In the genomic region with DNA sequence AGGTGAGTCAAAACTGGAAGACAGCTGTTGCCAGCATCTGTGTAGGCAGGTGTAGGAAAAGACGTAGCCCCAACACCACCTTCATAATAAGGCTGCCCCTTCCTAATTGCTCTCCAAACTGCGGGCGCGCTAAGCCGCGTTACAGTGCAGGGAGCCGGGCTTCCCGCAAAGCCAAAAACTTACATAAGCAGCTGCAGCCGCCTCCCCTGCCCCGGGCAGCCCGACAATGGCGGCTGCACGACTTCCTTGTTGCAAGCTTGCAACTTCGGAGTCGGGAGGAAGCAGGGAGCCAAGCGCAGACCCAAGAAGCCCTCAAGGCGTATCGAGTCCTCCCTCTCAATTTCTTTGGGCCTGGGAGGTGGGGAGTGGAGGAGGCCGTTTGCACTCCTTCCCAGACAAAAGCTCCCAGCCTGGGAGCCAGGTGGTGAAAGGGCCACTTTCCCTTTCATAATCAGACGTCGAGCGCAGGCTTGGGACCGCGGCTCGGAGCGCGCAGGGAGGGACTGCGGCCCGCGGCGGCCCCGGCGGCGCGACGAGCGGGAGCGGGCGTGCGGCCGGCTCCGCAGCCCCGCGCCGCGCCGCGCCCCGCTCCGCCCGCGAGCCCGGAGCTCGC, we compare ENCODE assay signal across 8 cellular contexts. TPM values are rescaled to one million over a fixed set of nuclear protein-coding genes. Genes with fewer than 3 reads are reported as not detected.
A peak's percentile ranks its signal among the peaks of the same experiment; 100 is the strongest.
DNase-seq lines count a peak whose midpoint lies in the region; ATAC-seq and TF ChIP-seq lines count a peak whose summit lies in the region.

No MANE protein-coding gene starts in this region.

- H3K9me3 ChIP-seq in endodermal cell (ENCODE audit: control insufficient read depth, low read length) (no peaks in the 10 kb centered on the region), mucosa of rectum (ENCODE audit: control insufficient read depth in 2 of 2, low read length in 2 of 2) (no peaks in the 10 kb centered on the region)

- WGBS in endodermal cell (ENCODE audit: insufficient coverage in 1 of 2, insufficient read length in 1 of 2), 2 experiments, result 0% methylated on average over 6 to 54 of the region's 54 CpGs

- DNase-seq in NCI-H748 treated with DMSO at 0.1 percent for 48 hours (lab: John Stamatoyannopoulos, UW) (peak; percentile 17), endodermal cell (peak; percentile 83)
- peak; percentile 25 to 31 for DNase-seq in activated CD8-positive, alpha-beta memory T cell treated with anti-CD3 and anti-CD28 coated beads for 4 hours (ENCODE audit: low read depth in 2 of 2)
- DNase-seq in stimulated activated CD8-positive, alpha-beta memory T cell treated with anti-CD3 and anti-CD28 coated beads, Interleukin-7, amount 100 ng/mL, for 4 hours (ENCODE audit: low read depth in 2 of 2), result peak; percentile 11 to 50

- peaks cover 20% of the 10 kb centered on the region for H3K36me3 Mint-ChIP-seq in endodermal cell (ENCODE audit: low read depth)

- H3K4me1 ChIP-seq in endodermal cell (ENCODE audit: control insufficient read depth, insufficient read depth, low read length), result peaks cover 3% of the 10 kb centered on the region
- H3K4me1 ChIP-seq in mucosa of rectum (ENCODE audit: control insufficient read depth in 2 of 2, insufficient read depth in 2 of 2, low read length in 2 of 2), result peaks cover 8 to 12% of the 10 kb centered on the region in 2 donors

- H3K27ac Mint-ChIP-seq in endodermal cell, result peak overlapping the region; percentile 82

- TF ChIP-seq CTCF in 22Rv1 (IDR thresholded peaks at IDR 0.05), result no peak
- TF ChIP-seq CTCF in endodermal cell (conservative IDR thresholded peaks at IDR 0.05), result no peak

- H3K27me3 ChIP-seq in endodermal cell (ENCODE audit: control insufficient read depth, insufficient read depth, low read length, poor library complexity, severe bottlenecking) (peaks cover 17% of the 10 kb centered on the region), mucosa of rectum (ENCODE audit: control insufficient read depth in 2 of 2, insufficient read depth in 2 of 2, low read length in 2 of 2) (peaks cover 0 to 4% of the 10 kb centered on the region in 2 donors)

- H3K36me3 ChIP-seq in endodermal cell (ENCODE audit: control insufficient read depth, insufficient read depth, low read length) (peaks cover 30% of the 10 kb centered on the region), mucosa of rectum (ENCODE audit: control insufficient read depth in 2 of 2, insufficient read depth in 2 of 2, low read length in 2 of 2) (peaks cover 13 to 23% of the 10 kb centered on the region in 2 donors)

- H3K27ac ChIP-seq in 22Rv1 (peak overlapping the region; percentile 99), endodermal cell (ENCODE audit: low read depth, low read length) (peak overlapping the region; percentile 78), mucosa of rectum (ENCODE audit: low read depth in 2 of 2, low read length in 2 of 2) (peak overlapping the region; percentile 95 to 96)

- H3K4me3 Mint-ChIP-seq in endodermal cell, result peak overlapping the region; percentile 79

- H3K9ac ChIP-seq in endodermal cell (ENCODE audit: extremely low read depth, low read length, poor library complexity, severe bottlenecking), result peak overlapping the region; percentile 23
- peak overlapping the region; percentile 82 to 90 for H3K9ac ChIP-seq in mucosa of rectum (ENCODE audit: low read depth in 1 of 2, low read length in 2 of 2)

- ATAC-seq in GM18867 (IDR thresholded peaks at IDR 0.05; ENCODE audit: unreplicated experiment) (peak; percentile 15), HG03095 (IDR thresholded peaks at IDR 0.05; ENCODE audit: unreplicated experiment) (peak; percentile 10)

- no peaks in the 10 kb centered on the region for H3K9me3 Mint-ChIP-seq in endodermal cell

- peaks cover 23% of the 10 kb centered on the region for H3K27me3 Mint-ChIP-seq in endodermal cell (ENCODE audit: insufficient read depth)

- H3K4me3 ChIP-seq in endodermal cell (ENCODE audit: low read length), result peak overlapping the region; percentile 73
- peak overlapping the region; percentile 82 to 94 for H3K4me3 ChIP-seq in mucosa of rectum (ENCODE audit: low read length in 2 of 2)

- H3K4me1 Mint-ChIP-seq in endodermal cell, result peaks cover 7% of the 10 kb centered on the region

RNA-seq across cellular contexts. Expression of a gene that starts 0.8 kb away (rescaled TPM):
- 10 to 100 TPM; 14.7 to 15.9 TPM for total RNA-seq in endodermal cell
- polyA plus RNA-seq in endodermal cell (2013, experiment 1 of 2), result 17.6 TPM
- 16.4 TPM for polyA plus RNA-seq in endodermal cell (2013, experiment 2 of 2)

Comparison
In these comparisons a context has a peak if more than half of its experiments do, and no peak if none do; other contexts are left out.
1. Peak in every context shown above with its lines: DNase-seq, ATAC-seq, H3K4me3 ChIP-seq and H3K27ac ChIP-seq.
2. DNase-seq: peak in every context shown above with its lines; median percentile 83 in endodermal cell; 30 in stimulated activated CD8-positive, alpha-beta memory T cell treated with anti-CD3 and anti-CD28 coated beads, Interleukin-7, amount 100 ng/mL, for 4 hours; 28 in activated CD8-positive, alpha-beta memory T cell treated with anti-CD3 and anti-CD28 coated beads for 4 hours; 17 in NCI-H748 treated with DMSO at 0.1 percent for 48 hours.